1 cellular context compared by ENCODE assay signal in genomic region chr13:112837371-112838037, GRCh38.
TF ChIP-seq lines count a peak whose summit lies in the region.

No MANE protein-coding gene starts in this region.

TF ChIP-seq in WTC11, 78 proteins besides CTCF, POLR2A, EP300 and RAD21 (continued from another document):
- TF ChIP-seq, protein P1, sequence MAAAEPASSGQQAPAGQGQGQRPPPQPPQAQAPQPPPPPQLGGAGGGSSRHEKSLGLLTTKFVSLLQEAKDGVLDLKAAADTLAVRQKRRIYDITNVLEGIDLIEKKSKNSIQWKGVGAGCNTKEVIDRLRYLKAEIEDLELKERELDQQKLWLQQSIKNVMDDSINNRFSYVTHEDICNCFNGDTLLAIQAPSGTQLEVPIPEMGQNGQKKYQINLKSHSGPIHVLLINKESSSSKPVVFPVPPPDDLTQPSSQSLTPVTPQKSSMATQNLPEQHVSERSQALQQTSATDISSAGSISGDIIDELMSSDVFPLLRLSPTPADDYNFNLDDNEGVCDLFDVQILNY (CRISPR knock-in tag; IDR thresholded peaks at IDR 0.05), result no peak
